ENCODE assay signal across 1 cellular context in the genomic region with DNA sequence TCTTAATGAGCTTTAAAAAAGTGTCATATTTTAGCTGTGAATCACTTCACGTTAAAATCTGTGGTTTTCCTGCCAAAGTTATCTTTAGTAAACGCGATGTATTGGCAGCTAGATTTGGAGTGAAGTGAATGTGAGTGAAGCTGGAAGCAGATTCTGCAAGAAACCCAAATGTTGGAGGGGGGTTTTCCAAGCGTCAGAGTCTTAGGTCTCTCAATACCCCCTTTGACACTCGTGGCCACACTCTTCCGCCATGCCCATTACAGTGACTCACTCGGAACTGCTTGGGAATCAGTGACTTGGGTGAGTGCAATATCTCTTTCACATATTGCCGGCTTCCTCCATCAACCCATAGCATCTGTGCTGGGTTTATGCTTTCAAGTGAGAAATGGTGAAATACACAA.
TF ChIP-seq lines count a peak whose summit lies in the region.

No MANE protein-coding gene starts in this region.

TF ChIP-seq in WTC11, 78 proteins besides CTCF, POLR2A, EP300 and RAD21 (continued from another document):
- TF ChIP-seq, protein P1, sequence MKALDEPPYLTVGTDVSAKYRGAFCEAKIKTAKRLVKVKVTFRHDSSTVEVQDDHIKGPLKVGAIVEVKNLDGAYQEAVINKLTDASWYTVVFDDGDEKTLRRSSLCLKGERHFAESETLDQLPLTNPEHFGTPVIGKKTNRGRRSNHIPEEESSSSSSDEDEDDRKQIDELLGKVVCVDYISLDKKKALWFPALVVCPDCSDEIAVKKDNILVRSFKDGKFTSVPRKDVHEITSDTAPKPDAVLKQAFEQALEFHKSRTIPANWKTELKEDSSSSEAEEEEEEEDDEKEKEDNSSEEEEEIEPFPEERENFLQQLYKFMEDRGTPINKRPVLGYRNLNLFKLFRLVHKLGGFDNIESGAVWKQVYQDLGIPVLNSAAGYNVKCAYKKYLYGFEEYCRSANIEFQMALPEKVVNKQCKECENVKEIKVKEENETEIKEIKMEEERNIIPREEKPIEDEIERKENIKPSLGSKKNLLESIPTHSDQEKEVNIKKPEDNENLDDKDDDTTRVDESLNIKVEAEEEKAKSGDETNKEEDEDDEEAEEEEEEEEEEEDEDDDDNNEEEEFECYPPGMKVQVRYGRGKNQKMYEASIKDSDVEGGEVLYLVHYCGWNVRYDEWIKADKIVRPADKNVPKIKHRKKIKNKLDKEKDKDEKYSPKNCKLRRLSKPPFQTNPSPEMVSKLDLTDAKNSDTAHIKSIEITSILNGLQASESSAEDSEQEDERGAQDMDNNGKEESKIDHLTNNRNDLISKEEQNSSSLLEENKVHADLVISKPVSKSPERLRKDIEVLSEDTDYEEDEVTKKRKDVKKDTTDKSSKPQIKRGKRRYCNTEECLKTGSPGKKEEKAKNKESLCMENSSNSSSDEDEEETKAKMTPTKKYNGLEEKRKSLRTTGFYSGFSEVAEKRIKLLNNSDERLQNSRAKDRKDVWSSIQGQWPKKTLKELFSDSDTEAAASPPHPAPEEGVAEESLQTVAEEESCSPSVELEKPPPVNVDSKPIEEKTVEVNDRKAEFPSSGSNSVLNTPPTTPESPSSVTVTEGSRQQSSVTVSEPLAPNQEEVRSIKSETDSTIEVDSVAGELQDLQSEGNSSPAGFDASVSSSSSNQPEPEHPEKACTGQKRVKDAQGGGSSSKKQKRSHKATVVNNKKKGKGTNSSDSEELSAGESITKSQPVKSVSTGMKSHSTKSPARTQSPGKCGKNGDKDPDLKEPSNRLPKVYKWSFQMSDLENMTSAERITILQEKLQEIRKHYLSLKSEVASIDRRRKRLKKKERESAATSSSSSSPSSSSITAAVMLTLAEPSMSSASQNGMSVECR (CRISPR knock-in tag; IDR thresholded peaks at IDR 0.05; ENCODE audit: borderline replicate concordance): no peak
- TF ChIP-seq, protein P2, sequence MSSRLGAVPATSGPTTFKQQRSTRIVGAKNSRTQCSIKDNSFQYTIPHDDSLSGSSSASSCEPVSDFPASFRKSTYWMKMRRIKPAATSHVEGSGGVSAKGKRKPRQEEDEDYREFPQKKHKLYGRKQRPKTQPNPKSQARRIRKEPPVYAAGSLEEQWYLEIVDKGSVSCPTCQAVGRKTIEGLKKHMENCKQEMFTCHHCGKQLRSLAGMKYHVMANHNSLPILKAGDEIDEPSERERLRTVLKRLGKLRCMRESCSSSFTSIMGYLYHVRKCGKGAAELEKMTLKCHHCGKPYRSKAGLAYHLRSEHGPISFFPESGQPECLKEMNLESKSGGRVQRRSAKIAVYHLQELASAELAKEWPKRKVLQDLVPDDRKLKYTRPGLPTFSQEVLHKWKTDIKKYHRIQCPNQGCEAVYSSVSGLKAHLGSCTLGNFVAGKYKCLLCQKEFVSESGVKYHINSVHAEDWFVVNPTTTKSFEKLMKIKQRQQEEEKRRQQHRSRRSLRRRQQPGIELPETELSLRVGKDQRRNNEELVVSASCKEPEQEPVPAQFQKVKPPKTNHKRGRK (CRISPR knock-in tag; IDR thresholded peaks at IDR 0.05; ENCODE audit: borderline replicate concordance): no peak
- no peak for TF ChIP-seq ZNF138 (CRISPR knock-in tag; conservative IDR thresholded peaks at IDR 0.05)
